ENCODE assay signal across 10 cellular contexts in genomic region chr3:185688808-185689207, GRCh38.
DNase-seq lines count a peak whose midpoint lies in the region; ATAC-seq and TF ChIP-seq lines count a peak whose summit lies in the region.
"Had no signal": no experiment of that assay in that cellular context is flagged by ENCODE, and none has a peak within 500 bp of the region (broad histone marks: within the 10 kb centered on the region; RNA-seq: fewer than 3 reads in every experiment).

No MANE protein-coding gene starts in this region.

- ATAC-seq in left lung (peak; percentile 85), HG02981 (IDR thresholded peaks at IDR 0.05; ENCODE audit: unreplicated experiment) (no peak)

- H3K9me3 ChIP-seq in adipocyte (ENCODE audit: control insufficient read depth, low read length) (no peaks in the 10 kb centered on the region), left lung (no peaks in the 10 kb centered on the region)

- H3K4me1 ChIP-seq in adipocyte (ENCODE audit: control insufficient read depth, insufficient read depth, low read length) (peaks cover 30% of the 10 kb centered on the region), left lung (peaks cover 0 to 3% of the 10 kb centered on the region in 2 donors)

- no peak overlapping the region for H3K9ac ChIP-seq in adipocyte (ENCODE audit: low read length)

- peak overlapping the region; percentile 99 for H3K27ac Mint-ChIP-seq in HFFc6
- H3K27ac Mint-ChIP-seq: IgD-negative memory B cell had no signal

- intact Hi-C loops in left lung (cut with DNase I), result no loop called here

- no peak overlapping the region for H3K27ac ChIP-seq in left lung

- peaks cover 44% of the 10 kb centered on the region for H3K36me3 Mint-ChIP-seq in HFFc6 (ENCODE audit: low read depth)
- H3K36me3 Mint-ChIP-seq: IgD-negative memory B cell had no signal

- H3K4me3 ChIP-seq in AG04449 (ENCODE audit: low read depth, low read length), result no peak overlapping the region
- no peak overlapping the region for H3K4me3 ChIP-seq in adipocyte (ENCODE audit: low read length)
- no peak overlapping the region for H3K4me3 ChIP-seq in left lung

- POLR2A ChIA-PET in AG04449 (lab: Yijun Ruan, JAX), result interaction anchor here (0.6 to 1.2 kb wide), 2 partner anchors 134 to 211 kb away, joined by 4 to 7 read pairs; no protein-coding TSS in a partner anchor
- POLR2A ChIA-PET in GM10248 (lab: Yijun Ruan, JAX), result no interaction called here

- peak overlapping the region; percentile 71 for H3K4me3 Mint-ChIP-seq in HFFc6
- H3K4me3 Mint-ChIP-seq: IgD-negative memory B cell had no signal

- TF ChIP-seq CTCF in AG04449 (IDR thresholded peaks at IDR 0.05; ENCODE audit: insufficient read depth, low read length, missing control alignments) (no peak), HFFc6 (IDR thresholded peaks at IDR 0.05) (no peak), left lung (IDR thresholded peaks at IDR 0.05) (no peak), GM10248 (IDR thresholded peaks at IDR 0.05; ENCODE audit: control extremely low read depth, extremely low read depth, low read depth, missing control alignments) (no peak)

- H3K4me1 Mint-ChIP-seq in HFFc6 (ENCODE audit: low read depth), result peaks cover 60% of the 10 kb centered on the region
- H3K4me1 Mint-ChIP-seq: IgD-negative memory B cell had no signal

- CTCF ChIA-PET in AG04449 (lab: Yijun Ruan, JAX), result interaction anchor here (1.5 to 5.1 kb wide), 4 partner anchors 11 to 80 kb away, joined by 4 to 28 read pairs (median 13); no protein-coding TSS in a partner anchor
- CTCF ChIA-PET in GM10248 (lab: Yijun Ruan, JAX), result interaction anchor here (0.6 to 1.0 kb wide), 2 partner anchors 11 to 29 kb away, joined by 3 to 4 read pairs; no protein-coding TSS in a partner anchor

- DNase-seq in AG04449 (ENCODE audit: low read depth, low spot score) (peak; percentile 87), HFFc6 (peak; percentile 97), adipocyte (ENCODE audit: low read depth) (peak; percentile 87), left lung (peak in 1 of 2 donors; percentile 50), GM10248 (ENCODE audit: extremely low spot score) (no peak), D341Med (ENCODE audit: low spot score) (no peak), NCI-H128 (lab: John Stamatoyannopoulos, UW; ENCODE audit: unreplicated experiment) (no peak)
- DNase-seq: stimulated activated naive CD4-positive, alpha-beta T cell had no signal

- H3K36me3 ChIP-seq in adipocyte (ENCODE audit: control insufficient read depth, insufficient read depth, low read length, severe bottlenecking) (peaks cover 68% of the 10 kb centered on the region), left lung (peaks cover 0 to 5% of the 10 kb centered on the region in 2 donors)

- peaks cover 2% of the 10 kb centered on the region for H3K27me3 Mint-ChIP-seq in HFFc6 (ENCODE audit: insufficient read depth)

- no peaks in the 10 kb centered on the region for H3K9me3 Mint-ChIP-seq in HFFc6
- H3K9me3 Mint-ChIP-seq: IgD-negative memory B cell had no signal

- H3K27me3 ChIP-seq in adipocyte (replicated peaks; ENCODE audit: control insufficient read depth, insufficient read depth, low read length), result no peaks in the 10 kb centered on the region
- no peaks in the 10 kb centered on the region for H3K27me3 ChIP-seq in left lung

Comparison
In these comparisons a context has a peak if more than half of its experiments do, and no peak if none do; other contexts are left out.
1. DNase-seq: peak in AG04449 (single experiment), HFFc6 (single experiment) and adipocyte (single experiment); none in GM10248 (single experiment), D341Med (single experiment) and NCI-H128 (single experiment).